In the genomic region with DNA sequence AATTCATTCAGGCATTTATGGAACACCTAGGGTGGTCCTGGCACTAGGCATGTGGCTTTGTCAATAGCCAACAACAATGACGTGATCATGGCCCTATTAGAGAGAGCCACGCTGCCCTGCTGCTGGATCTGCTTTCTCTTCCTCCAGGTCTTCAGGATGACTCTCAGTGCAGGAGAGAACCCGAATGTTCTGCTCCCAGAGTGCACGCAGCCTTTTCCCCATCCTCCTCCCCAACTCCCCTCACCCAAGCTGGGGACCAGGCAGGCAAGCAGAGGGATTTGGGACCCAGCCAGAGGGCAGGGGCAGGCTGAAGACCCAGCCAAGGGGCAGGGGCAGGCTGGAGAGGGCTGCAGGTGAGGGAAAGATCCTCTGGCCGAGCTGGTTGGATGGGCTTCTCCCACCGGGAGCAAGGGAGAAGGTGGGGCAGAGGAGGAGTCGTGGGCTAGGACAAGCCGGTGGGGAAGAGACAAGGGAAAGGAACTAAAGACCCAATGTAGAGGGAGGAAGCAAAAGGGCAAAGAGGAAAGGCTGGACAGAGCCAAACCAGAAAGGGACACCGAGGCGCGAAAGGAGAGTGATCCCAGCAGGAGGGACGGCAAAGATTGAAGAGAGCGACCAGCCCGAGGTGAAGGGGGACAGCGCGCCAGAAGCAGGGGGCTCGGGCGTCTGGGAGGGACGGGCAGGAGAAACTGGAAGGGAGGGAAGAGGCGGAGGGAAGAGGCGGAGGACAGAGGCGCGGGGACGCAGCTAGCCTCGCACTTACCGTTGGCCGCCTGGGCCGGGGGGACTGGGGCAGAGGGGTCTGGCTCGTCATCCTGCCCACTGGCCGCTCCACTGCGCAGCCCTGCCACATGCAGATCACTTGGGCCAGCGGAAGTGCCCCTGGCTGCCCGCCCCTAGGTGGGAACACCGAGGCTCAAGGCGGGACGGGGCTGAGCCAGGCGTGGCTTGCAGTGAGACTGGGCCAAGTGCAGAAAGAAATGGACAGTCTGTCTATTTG, we compare ENCODE assay signal across 8 cellular contexts. TPM values are rescaled to one million over a fixed set of nuclear protein-coding genes. Genes with fewer than 3 reads are reported as not detected.
DNase-seq lines count a peak whose midpoint lies in the region; ATAC-seq and TF ChIP-seq lines count a peak whose summit lies in the region.

A gene with protein sequence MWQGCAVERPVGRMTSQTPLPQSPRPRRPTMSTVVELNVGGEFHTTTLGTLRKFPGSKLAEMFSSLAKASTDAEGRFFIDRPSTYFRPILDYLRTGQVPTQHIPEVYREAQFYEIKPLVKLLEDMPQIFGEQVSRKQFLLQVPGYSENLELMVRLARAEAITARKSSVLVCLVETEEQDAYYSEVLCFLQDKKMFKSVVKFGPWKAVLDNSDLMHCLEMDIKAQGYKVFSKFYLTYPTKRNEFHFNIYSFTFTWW (minus strand): TSS at position 880 of the 1,000 bp plus-strand sequence. CDS start 27 bp downstream, at position 853.

- TF ChIP-seq CTCF in HCT116 (IDR thresholded peaks at IDR 0.05 in 2 of 3, conservative IDR thresholded peaks at IDR 0.05 in 1 of 3; ENCODE audit: borderline replicate concordance in 1 of 3, insufficient read depth in 1 of 3, low read depth in 2 of 3, low read length in 2 of 3) = no peak
- no peak for TF ChIP-seq CTCF in cardiac muscle cell (IDR thresholded peaks at IDR 0.05; ENCODE audit: low read depth, low read length)
- no peak for TF ChIP-seq CTCF in sigmoid colon (IDR thresholded peaks at IDR 0.05)

- H3K4me2 ChIP-seq in HCT116 (ENCODE audit: low read length) = peak within 1 kb of the TSS; percentile 99

- TSS peak; percentile 60 for BruUV-seq in HCT116 (replicated peaks; lab: Mats Ljungman, UMichigan)

- TF ChIP-seq RAD21 in HCT116 (IDR thresholded peaks at IDR 0.05; ENCODE audit: low read depth) = no peak

- H3K27me3 ChIP-seq in HCT116 (ENCODE audit: insufficient read depth, low read length) (no peaks in the 10 kb centered on the region), cardiac muscle cell (no peaks in the 10 kb centered on the region), sigmoid colon (peaks cover 0 to 7% (median 0%) of the 10 kb centered on the region in 3 donors)

- peak within 1 kb of the TSS; percentile 74 to 76 for H3K4me3 ChIP-seq in HCT116 (replicated peaks in 1 of 2; ENCODE audit: low read depth in 1 of 2, low read length in 2 of 2)
- peak within 1 kb of the TSS; percentile 6 for H3K4me3 ChIP-seq in cardiac muscle cell
- peak within 1 kb of the TSS; percentile 32 to 55 (median 49) for H3K4me3 ChIP-seq in sigmoid colon

- H3K36me3 ChIP-seq in HCT116 (ENCODE audit: control insufficient read depth in 1 of 2, insufficient read depth in 2 of 2, low read length in 2 of 2) (no peaks in the 10 kb centered on the region), cardiac muscle cell (no peaks in the 10 kb centered on the region), sigmoid colon (no peaks in the 10 kb centered on the region)

- H3K9me3 ChIP-seq in HCT116 (ENCODE audit: control insufficient read depth in 1 of 2, insufficient read depth in 1 of 2, low read depth in 1 of 2, low read length in 2 of 2) (no peaks in the 10 kb centered on the region), cardiac muscle cell (ENCODE audit: low read depth) (no peaks in the 10 kb centered on the region), sigmoid colon (no peaks in the 10 kb centered on the region)

- no peaks in the 10 kb centered on the region for H3K9me2 ChIP-seq in HCT116 (ENCODE audit: insufficient read depth)

- peak within 1 kb of the TSS; percentile 78 for H3K9ac ChIP-seq in HCT116 (ENCODE audit: low read length)

- POLR2A ChIA-PET in HCT116 (lab: Charles Lee) = no interaction called here

- peak within 1 kb of the TSS; percentile 56 for H2AFZ ChIP-seq in HCT116 (ENCODE audit: low read depth, low read length, poor library complexity, severe bottlenecking)

- RAD21 ChIA-PET in HCT116 (lab: Charles Lee; ENCODE audit: low non-redundant PET in 1 of 2, low total read pairs in 2 of 2, uncharacterized antibody in 2 of 2, unreplicated experiment in 2 of 2) = no interaction called here

- H3K27ac ChIP-seq in HCT116 (ENCODE audit: low read depth, low read length) (peak within 1 kb of the TSS; percentile 54), cardiac muscle cell (no peak within 1 kb of the TSS), sigmoid colon (peak within 1 kb of the TSS; percentile 31 to 63 (median 52))

- TF ChIP-seq POLR2A in HCT116 (IDR thresholded peaks at IDR 0.05; ENCODE audit: borderline replicate concordance, extremely low read depth, insufficient read depth, insufficient read length) (peak; percentile 81), sigmoid colon (IDR thresholded peaks at IDR 0.05) (no peak)

- H4K20me1 ChIP-seq in HCT116 (ENCODE audit: insufficient read depth) = no peaks in the 10 kb centered on the region

- 4 to 15% methylated on average over 37 of the region's 37 CpGs for WGBS in sigmoid colon, 2 donors

- CTCF ChIA-PET in HCT116 (lab: Charles Lee) = interaction anchor here (0.6 kb wide), 1 partner anchor 10 kb away, joined by 3 read pairs; no protein-coding TSS in a partner anchor

- no peak for TF ChIP-seq EP300 in sigmoid colon (IDR thresholded peaks at IDR 0.05)

- peaks cover 18% of the 10 kb centered on the region for H3K79me2 ChIP-seq in HCT116 (ENCODE audit: insufficient read depth, low read length)

- DNase-seq in HCT116 (ENCODE audit: low read depth, low spot score) (no peak), SHP77 treated with DMSO at 0.1 percent for 48 hours (lab: John Stamatoyannopoulos, UW) (peak; percentile 68), cardiac muscle cell (ENCODE audit: low read depth in 1 of 2, low spot score in 1 of 2) (peak; percentile 26 to 35), sigmoid colon (peak; percentile 66), RPMI8226 (no peak), SKM-1 (lab: John Stamatoyannopoulos, UW; ENCODE audit: unreplicated experiment) (no peak)

- H3K4me1 ChIP-seq in HCT116 (ENCODE audit: control insufficient read depth in 1 of 2, insufficient read depth in 2 of 2, low read length in 2 of 2) (peaks cover 20 to 47% of the 10 kb centered on the region in 2 experiments), cardiac muscle cell (ENCODE audit: low read depth) (no peaks in the 10 kb centered on the region), sigmoid colon (peaks cover 0 to 7% (median 5%) of the 10 kb centered on the region in 4 donors)

- peak; percentile 94 for ATAC-seq in HCT116
- ATAC-seq in HG03571 (IDR thresholded peaks at IDR 0.05; ENCODE audit: unreplicated experiment) = no peak
- ATAC-seq in HG03139 (IDR thresholded peaks at IDR 0.05; ENCODE audit: unreplicated experiment) = no peak

- intact Hi-C loops in HCT116 (cut with micrococcal nuclease) (no loop called here), sigmoid colon (cut with DNase I) (no loop called here)

TF ChIP-seq in HCT116, 20 proteins besides CTCF, POLR2A, EP300 and RAD21:
- TF ChIP-seq, protein P1, sequence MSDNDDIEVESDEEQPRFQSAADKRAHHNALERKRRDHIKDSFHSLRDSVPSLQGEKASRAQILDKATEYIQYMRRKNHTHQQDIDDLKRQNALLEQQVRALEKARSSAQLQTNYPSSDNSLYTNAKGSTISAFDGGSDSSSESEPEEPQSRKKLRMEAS (IDR thresholded peaks at IDR 0.05) = peak; percentile 83
- TF ChIP-seq CBX3 (IDR thresholded peaks at IDR 0.05; ENCODE audit: low read depth) = 0 out of 2 replicates have a peak, but pooled peaks have one; percentile 10
- TF ChIP-seq SP1 (IDR thresholded peaks at IDR 0.05; ENCODE audit: low read depth) = no peak
- TF ChIP-seq, protein P2, sequence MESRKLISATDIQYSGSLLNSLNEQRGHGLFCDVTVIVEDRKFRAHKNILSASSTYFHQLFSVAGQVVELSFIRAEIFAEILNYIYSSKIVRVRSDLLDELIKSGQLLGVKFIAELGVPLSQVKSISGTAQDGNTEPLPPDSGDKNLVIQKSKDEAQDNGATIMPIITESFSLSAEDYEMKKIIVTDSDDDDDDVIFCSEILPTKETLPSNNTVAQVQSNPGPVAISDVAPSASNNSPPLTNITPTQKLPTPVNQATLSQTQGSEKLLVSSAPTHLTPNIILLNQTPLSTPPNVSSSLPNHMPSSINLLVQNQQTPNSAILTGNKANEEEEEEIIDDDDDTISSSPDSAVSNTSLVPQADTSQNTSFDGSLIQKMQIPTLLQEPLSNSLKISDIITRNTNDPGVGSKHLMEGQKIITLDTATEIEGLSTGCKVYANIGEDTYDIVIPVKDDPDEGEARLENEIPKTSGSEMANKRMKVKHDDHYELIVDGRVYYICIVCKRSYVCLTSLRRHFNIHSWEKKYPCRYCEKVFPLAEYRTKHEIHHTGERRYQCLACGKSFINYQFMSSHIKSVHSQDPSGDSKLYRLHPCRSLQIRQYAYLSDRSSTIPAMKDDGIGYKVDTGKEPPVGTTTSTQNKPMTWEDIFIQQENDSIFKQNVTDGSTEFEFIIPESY (IDR thresholded peaks at IDR 0.05; ENCODE audit: extremely low read depth, insufficient replicate concordance, low read length) = no peak
- TF ChIP-seq POLR2AphosphoS5 (IDR thresholded peaks at IDR 0.05; ENCODE audit: low read depth, low read length) = peak; percentile 92
- TF ChIP-seq ZFX (IDR thresholded peaks at IDR 0.05) = peak; percentile 43; the same call in 1 of the 2 replicates
- no peak for TF ChIP-seq EZH2phosphoT487 (IDR thresholded peaks at IDR 0.05; ENCODE audit: borderline replicate concordance)
TF ChIP-seq in HCT116: peak in this region for 4.

RNA-seq across cellular contexts. Expression of the gene that starts here (rescaled TPM):
- 15.2 TPM for total RNA-seq in HCT116 (2021; ENCODE audit: unreplicated experiment)
- 10.5 and 14.4 TPM in 2 replicates for polyA plus RNA-seq in HCT116 (2012)
- 0.45 and 0.81 TPM in 2 replicates for total RNA-seq in cardiac muscle cell
- polyA plus RNA-seq in cardiac muscle cell = 0.23 and 0.96 TPM in 2 replicates
- 1 to 10 TPM; 2.5 to 4.5 (median 2.6) TPM for total RNA-seq in sigmoid colon
- polyA plus RNA-seq in sigmoid colon = 10 to 100 TPM; 11.6 to 22.8 (median 15.0) TPM

Comparison
In these comparisons a context has a peak if more than half of its experiments do, and no peak if none do; other contexts are left out.
1. Peak in DNase-seq and H3K4me3 ChIP-seq in cardiac muscle cell; RNA of the gene not detected or under 1 TPM.
2. DNase-seq: peak in SHP77 treated with DMSO at 0.1 percent for 48 hours (single experiment) and sigmoid colon (single experiment); none in HCT116 (single experiment), RPMI8226 (single experiment) and SKM-1 (single experiment).
3. H3K4me3 ChIP-seq: peak in every context shown above with its lines; median percentile 75 in HCT116; 49 in sigmoid colon; 6 in cardiac muscle cell.